In genomic region chr5:94847019-94847418, GRCh38 we compare ENCODE assay signal across 25 cellular contexts.
"Had no signal": no experiment of that assay in that cellular context is flagged by ENCODE, and none has a peak within 500 bp of the region (broad histone marks: within the 10 kb centered on the region; RNA-seq: fewer than 3 reads in every experiment).

No MANE protein-coding gene starts in this region.

- H3K27me3 Mint-ChIP-seq: activated T-cell treated with anti-CD3 and anti-CD28 coated beads, Interleukin-2, amount 50 U/mL, for 24 hours; central memory CD8-positive, alpha-beta T cell; dendritic cell treated with granulocyte-macrophage colony-stimulating factor and Interleukin-4, amounts not matched to agents 40 ng/mL and 50 ng/mL, for 4 days; type B pancreatic cell had no signal

- H3K4me3 ChIP-seq: pancreas, prostate gland, sigmoid colon, vagina had no signal

- ATAC-seq: esophagus mucosa, left colon, pancreas had no signal

- DNase-seq: activated CD4-positive, alpha-beta T cell treated with anti-CD3 and anti-CD28 coated beads, Interleukin-2, amount 50 U/mL, for 4 hours; activated CD8-positive, alpha-beta memory T cell treated with anti-CD3 and anti-CD28 coated beads, Interleukin-2, amount 50 U/mL, for 48 hours; activated naive CD4-positive, alpha-beta T cell; activated T-cell treated with anti-CD3 and anti-CD28 coated beads, Interleukin-2, amount 50 U/mL, for 24 hours; foreskin fibroblast; head of caudate nucleus; hippocampal formation; kidney; left colon; mammary epithelial cell; pancreas; sigmoid colon; small intestine; stimulated activated CD4-positive, alpha-beta T cell treated with anti-CD3 and anti-CD28 coated beads, Interleukin-1b, Interleukin-23, amount 100 ng/mL, for 48 hours; stimulated activated CD4-positive, alpha-beta T cell treated with anti-CD3 and anti-CD28 coated beads, Interleukin-4, amount 100 ng/mL, for 4 hours; stimulated activated naive CD4-positive, alpha-beta T cell treated with Interleukin-2 at 50 U/mL for 16 hours; substantia nigra had no signal

- H3K27me3 ChIP-seq: pancreas, sigmoid colon, vagina had no signal

- H3K4me1 ChIP-seq: pancreas, prostate gland, sigmoid colon, vagina had no signal

- H3K4me3 Mint-ChIP-seq: activated T-cell treated with anti-CD3 and anti-CD28 coated beads, Interleukin-2, amount 50 U/mL, for 24 hours; central memory CD8-positive, alpha-beta T cell; dendritic cell treated with granulocyte-macrophage colony-stimulating factor and Interleukin-4, amounts not matched to agents 40 ng/mL and 50 ng/mL, for 4 days; endodermal cell; type B pancreatic cell had no signal

- H3K36me3 ChIP-seq: pancreas, prostate gland, sigmoid colon, vagina had no signal

- H3K9me3 Mint-ChIP-seq: activated naive CD4-positive, alpha-beta T cell treated with anti-CD3 and anti-CD28 coated beads, Interleukin-2, amount 50 U/mL, for 72 hours; activated T-cell treated with anti-CD3 and anti-CD28 coated beads, Interleukin-2, amount 50 U/mL, for 24 hours; central memory CD8-positive, alpha-beta T cell; dendritic cell treated with granulocyte-macrophage colony-stimulating factor and Interleukin-4, amounts not matched to agents 40 ng/mL and 50 ng/mL, for 4 days; endodermal cell; type B pancreatic cell had no signal

- H3K9me3 ChIP-seq: pancreas, prostate gland, sigmoid colon, vagina had no signal

- H3K36me3 Mint-ChIP-seq: activated naive CD4-positive, alpha-beta T cell treated with anti-CD3 and anti-CD28 coated beads, Interleukin-2, amount 50 U/mL, for 72 hours had no signal

- H3K4me1 Mint-ChIP-seq: central memory CD8-positive, alpha-beta T cell had no signal

- H3K27ac Mint-ChIP-seq: activated T-cell treated with anti-CD3 and anti-CD28 coated beads, Interleukin-2, amount 50 U/mL, for 24 hours; endodermal cell; type B pancreatic cell had no signal

- H3K27ac ChIP-seq: pancreas, prostate gland, sigmoid colon, vagina had no signal
